In genomic region chr19:45860359-45861259, GRCh38 we compare ENCODE assay signal across 1 cellular context.
TF ChIP-seq lines count a peak whose summit lies in the region.

No MANE protein-coding gene starts in this region.

TF ChIP-seq in HCT116, 20 proteins besides CTCF, POLR2A, EP300 and RAD21:
- no peak for TF ChIP-seq MAX (IDR thresholded peaks at IDR 0.05)
